Comparison of ENCODE assay signal across 8 cellular contexts in genomic region chr12:94603434-94604068, GRCh38. TPM values are rescaled to one million over a fixed set of nuclear protein-coding genes. Genes with fewer than 3 reads are reported as not detected.
DNase-seq lines count a peak whose midpoint lies in the region; ATAC-seq and TF ChIP-seq lines count a peak whose summit lies in the region.

No MANE protein-coding gene starts in this region.

- H3K36me3 Mint-ChIP-seq in osteocyte (ENCODE audit: unreplicated experiment), result no peaks in the 10 kb centered on the region

- peaks cover 42% of the 10 kb centered on the region for H3K27me3 Mint-ChIP-seq in osteocyte (ENCODE audit: unreplicated experiment)

- peaks cover 7% of the 10 kb centered on the region for H3K9me3 Mint-ChIP-seq in osteocyte (ENCODE audit: unreplicated experiment)

- no peak overlapping the region for H3K27ac Mint-ChIP-seq in osteocyte (ENCODE audit: unreplicated experiment)

- H3K4me3 Mint-ChIP-seq in osteocyte (ENCODE audit: unreplicated experiment), result no peak overlapping the region

- TF ChIP-seq CTCF in WI38 (IDR thresholded peaks at IDR 0.05; ENCODE audit: low read depth, low read length) (peak; percentile 49), choroid plexus epithelial cell (conservative IDR thresholded peaks at IDR 0.05; ENCODE audit: low read depth, low read length) (peak; percentile 85), osteocyte (IDR thresholded peaks at IDR 0.05) (peak; percentile 52)

- peak; percentile 16 for DNase-seq in activated CD4-positive, CD25-positive, alpha-beta regulatory T cell treated with anti-CD3 and anti-CD28 coated beads, Interleukin-2, amount 50 U/mL, for 16 hours (ENCODE audit: low read depth, low spot score)
- DNase-seq in choroid plexus epithelial cell (ENCODE audit: low read depth), result no peak
- DNase-seq in osteocyte (ENCODE audit: extremely low spot score, unreplicated experiment), result no peak
- DNase-seq in 8988T, result no peak
- no peak for DNase-seq in NCI-H2081 treated with DMSO at 0.1 percent for 48 hours (lab: John Stamatoyannopoulos, UW)

- ATAC-seq in activated CD4-positive, CD25-positive, alpha-beta regulatory T cell treated with anti-CD3 and anti-CD28 coated beads, Interleukin-2, amount 50 U/mL, for 24 hours, result no peak
- no peak for ATAC-seq in HG03045 (IDR thresholded peaks at IDR 0.05; ENCODE audit: unreplicated experiment)

- H3K4me3 ChIP-seq in WI38 (ENCODE audit: low read depth, low read length) (no peak overlapping the region), choroid plexus epithelial cell (ENCODE audit: low read depth, low read length) (no peak overlapping the region)

- H3K4me1 Mint-ChIP-seq in osteocyte (ENCODE audit: unreplicated experiment), result no peaks in the 10 kb centered on the region

RNA-seq across cellular contexts. Expression of gene TMCC3, which starts 46.8 kb away (rescaled TPM):
- total RNA-seq in osteocyte, result not detected in 2 replicates
